1 cellular context compared by ENCODE assay signal in the genomic region with DNA sequence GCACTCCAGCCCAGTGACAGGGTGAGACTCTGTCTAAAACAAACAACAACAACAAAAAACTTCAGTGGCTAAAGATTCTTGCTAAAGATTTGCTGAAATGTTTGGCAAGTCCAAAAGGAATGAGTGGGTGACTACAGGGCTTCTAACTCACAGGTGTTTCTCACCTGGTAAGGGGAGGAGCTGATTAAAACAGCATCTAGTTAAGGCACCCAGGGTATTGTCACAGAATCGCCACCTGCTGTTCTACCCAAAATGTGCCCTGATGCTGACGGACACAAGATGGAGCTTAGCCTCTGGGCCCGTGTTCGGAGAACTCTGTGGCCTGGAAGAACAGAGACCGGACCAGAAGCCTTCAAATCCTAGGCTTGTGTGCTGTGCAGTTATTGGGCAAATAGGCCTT.
TF ChIP-seq lines count a peak whose summit lies in the region.

No MANE protein-coding gene starts in this region.

TF ChIP-seq in HepG2, 621 proteins besides CTCF, POLR2A, EP300 and RAD21 (continued from another document):
- TF ChIP-seq, protein P1, sequence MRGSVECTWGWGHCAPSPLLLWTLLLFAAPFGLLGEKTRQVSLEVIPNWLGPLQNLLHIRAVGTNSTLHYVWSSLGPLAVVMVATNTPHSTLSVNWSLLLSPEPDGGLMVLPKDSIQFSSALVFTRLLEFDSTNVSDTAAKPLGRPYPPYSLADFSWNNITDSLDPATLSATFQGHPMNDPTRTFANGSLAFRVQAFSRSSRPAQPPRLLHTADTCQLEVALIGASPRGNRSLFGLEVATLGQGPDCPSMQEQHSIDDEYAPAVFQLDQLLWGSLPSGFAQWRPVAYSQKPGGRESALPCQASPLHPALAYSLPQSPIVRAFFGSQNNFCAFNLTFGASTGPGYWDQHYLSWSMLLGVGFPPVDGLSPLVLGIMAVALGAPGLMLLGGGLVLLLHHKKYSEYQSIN (CRISPR knock-in tag; IDR thresholded peaks at IDR 0.05; ENCODE audit: borderline replicate concordance) = no peak
- no peak for TF ChIP-seq TEAD3 (CRISPR knock-in tag; optimal IDR thresholded peaks at IDR 0.05; ENCODE audit: borderline replicate concordance)
